8 cellular contexts compared by ENCODE assay signal in the genomic region with DNA sequence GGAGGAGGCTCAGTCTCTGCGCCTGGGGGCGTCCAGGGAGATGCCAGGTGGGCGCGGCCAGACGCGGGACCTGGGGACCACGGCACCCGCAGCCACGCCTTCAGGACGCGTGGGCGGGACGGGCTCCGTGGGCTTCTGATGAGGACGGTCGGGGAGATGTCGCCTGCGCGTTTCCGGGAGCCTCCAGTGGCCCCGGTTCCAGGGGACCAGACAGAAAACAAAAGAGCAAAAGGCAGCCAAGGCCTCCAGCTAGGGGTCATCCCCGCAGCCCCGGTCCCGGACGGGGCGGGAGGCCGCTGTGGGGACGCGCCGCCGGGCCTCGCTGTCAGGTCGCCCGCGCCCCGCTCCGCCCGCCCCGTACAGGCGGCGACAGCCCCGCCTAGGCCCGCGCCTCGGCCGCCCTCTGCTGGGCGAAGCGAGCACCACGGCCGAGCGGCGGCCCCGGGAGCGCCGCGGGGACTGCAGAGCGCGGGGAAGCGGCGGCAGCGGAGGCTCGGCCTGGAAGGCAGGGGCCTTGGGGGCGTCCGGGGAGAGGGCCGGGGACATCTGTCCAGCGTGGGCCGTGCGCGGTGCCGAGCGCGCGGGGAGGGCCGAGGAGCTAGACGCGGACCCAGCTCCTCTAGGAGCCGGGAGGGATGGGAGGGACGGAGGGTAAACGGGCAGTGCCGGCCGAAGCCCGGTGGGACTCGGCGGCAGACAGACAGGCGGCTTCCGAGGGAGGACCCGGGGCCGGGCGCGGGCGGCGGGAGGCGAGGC. TPM values are rescaled to one million over a fixed set of nuclear protein-coding genes. Genes with fewer than 3 reads are reported as not detected.
DNase-seq lines count a peak whose midpoint lies in the region; ATAC-seq and TF ChIP-seq lines count a peak whose summit lies in the region.

No MANE protein-coding gene starts in this region.

- peaks cover 0 to 10% (median 6%) of the 10 kb centered on the region in 4 donors for H3K4me1 ChIP-seq in liver (ENCODE audit: control insufficient read depth in 4 of 4, insufficient read depth in 4 of 4, low read length in 3 of 4)

- POLR2A ChIA-PET in activated CD4-positive, alpha-beta T cell treated with anti-CD3 and anti-CD28 coated beads, Interleukin-2, amount 10 ng/mL, durations not matched to agents 7 days and 5 days (lab: Charles Lee), result no interaction called here

- H3K27me3 Mint-ChIP-seq in activated CD4-positive, alpha-beta T cell treated with anti-CD3 and anti-CD28 coated beads, Interleukin-2, amount 10 ng/mL, durations not matched to agents 7 days and 5 days, result no peaks in the 10 kb centered on the region

- no peaks in the 10 kb centered on the region for H3K36me3 ChIP-seq in liver (ENCODE audit: control insufficient read depth in 4 of 4, insufficient read depth in 3 of 4, low read depth in 1 of 4, low read length in 3 of 4)

- H3K9me3 ChIP-seq in liver (ENCODE audit: control insufficient read depth in 4 of 4, low read length in 3 of 4), result no peaks in the 10 kb centered on the region

- no peak for DNase-seq in AG09319 (ENCODE audit: extremely low read depth, low read depth)
- DNase-seq in NCI-H345 treated with DMSO at 0.1 percent for 48 hours (lab: John Stamatoyannopoulos, UW; ENCODE audit: unreplicated experiment), result peak; percentile 61
- peak; percentile 75 for DNase-seq in activated CD4-positive, alpha-beta T cell treated with anti-CD3 and anti-CD28 coated beads, Interleukin-2, amount 10 ng/mL, durations not matched to agents 7 days and 5 days
- DNase-seq in dedifferentiated amniotic fluid mesenchymal stem cell (ENCODE audit: extremely low spot score), result peak; percentile 61
- DNase-seq in stimulated activated CD4-positive, alpha-beta T cell treated with anti-CD3 and anti-CD28 coated beads, Interleukin-4, amount 100 ng/mL, for 24 hours, result peak; percentile 78

- H3K4me3 ChIP-seq in liver (ENCODE audit: low read depth in 1 of 3, low read length in 3 of 3), result peak overlapping the region; percentile 55 to 69 (median 63)

- peak overlapping the region; percentile 93 for H3K27ac Mint-ChIP-seq in activated CD4-positive, alpha-beta T cell treated with anti-CD3 and anti-CD28 coated beads, Interleukin-2, amount 10 ng/mL, durations not matched to agents 7 days and 5 days

- peak overlapping the region in 1 of 2 donors; percentile 36 for H3K9ac ChIP-seq in liver (ENCODE audit: low read depth in 1 of 2, low read length in 2 of 2)

- TF ChIP-seq RAD21 in liver (IDR thresholded peaks at IDR 0.05), result peak in 1 of 2 donors; percentile 40

- TF ChIP-seq CTCF in AG09319 (IDR thresholded peaks at IDR 0.05; ENCODE audit: low read depth, low read length), result peak; percentile 28
- peak; percentile 76 for TF ChIP-seq CTCF in liver (IDR thresholded peaks at IDR 0.05; ENCODE audit: low read depth, low read length, missing input control)

- peaks cover 8% of the 10 kb centered on the region for H3K9me3 Mint-ChIP-seq in activated CD4-positive, alpha-beta T cell treated with anti-CD3 and anti-CD28 coated beads, Interleukin-2, amount 10 ng/mL, durations not matched to agents 7 days and 5 days

- H3K36me3 Mint-ChIP-seq in activated CD4-positive, alpha-beta T cell treated with anti-CD3 and anti-CD28 coated beads, Interleukin-2, amount 10 ng/mL, durations not matched to agents 7 days and 5 days (ENCODE audit: low read depth), result no peaks in the 10 kb centered on the region

- no peaks in the 10 kb centered on the region for H3K27me3 ChIP-seq in liver (ENCODE audit: control insufficient read depth in 4 of 4, insufficient read depth in 4 of 4, low read length in 3 of 4)

- CTCF ChIA-PET in activated CD4-positive, alpha-beta T cell treated with anti-CD3 and anti-CD28 coated beads, Interleukin-2, amount 10 ng/mL, durations not matched to agents 7 days and 5 days (lab: Charles Lee), result interaction anchor here (0.7 to 2.6 kb wide), 11 partner anchors 9 to 1960 kb away, joined by 3 to 15 read pairs (median 3); no protein-coding TSS in a partner anchor

- peak overlapping the region; percentile 76 for H3K4me3 Mint-ChIP-seq in activated CD4-positive, alpha-beta T cell treated with anti-CD3 and anti-CD28 coated beads, Interleukin-2, amount 10 ng/mL, durations not matched to agents 7 days and 5 days

- ATAC-seq in GM18909 (IDR thresholded peaks at IDR 0.05; ENCODE audit: poor library complexity, unreplicated experiment) (peak; percentile 92), HG03159 (IDR thresholded peaks at IDR 0.05; ENCODE audit: unreplicated experiment) (peak; percentile 89)

- peak overlapping the region; percentile 35 to 66 for H3K27ac ChIP-seq in liver (ENCODE audit: low read depth in 1 of 2, low read length in 2 of 2)

- peaks cover 8% of the 10 kb centered on the region for H3K4me1 Mint-ChIP-seq in activated CD4-positive, alpha-beta T cell treated with anti-CD3 and anti-CD28 coated beads, Interleukin-2, amount 10 ng/mL, durations not matched to agents 7 days and 5 days

- under 1% methylated on average over 93 of the region's 93 CpGs for WGBS in liver

TF ChIP-seq in liver, 16 proteins besides CTCF, POLR2A, EP300 and RAD21:
- TF ChIP-seq EGR1 (IDR thresholded peaks at IDR 0.05; ENCODE audit: low read depth in 2 of 2) (peak in 1 of 2 donors; percentile 94), NR2F2 (IDR thresholded peaks at IDR 0.05) (no peak), SP1 (IDR thresholded peaks at IDR 0.05) (peak; percentile 22), HNF4A (conservative IDR thresholded peaks at IDR 0.05) (no peak), TAF1 (conservative IDR thresholded peaks at IDR 0.05) (no peak)
- TF ChIP-seq, protein P1, sequence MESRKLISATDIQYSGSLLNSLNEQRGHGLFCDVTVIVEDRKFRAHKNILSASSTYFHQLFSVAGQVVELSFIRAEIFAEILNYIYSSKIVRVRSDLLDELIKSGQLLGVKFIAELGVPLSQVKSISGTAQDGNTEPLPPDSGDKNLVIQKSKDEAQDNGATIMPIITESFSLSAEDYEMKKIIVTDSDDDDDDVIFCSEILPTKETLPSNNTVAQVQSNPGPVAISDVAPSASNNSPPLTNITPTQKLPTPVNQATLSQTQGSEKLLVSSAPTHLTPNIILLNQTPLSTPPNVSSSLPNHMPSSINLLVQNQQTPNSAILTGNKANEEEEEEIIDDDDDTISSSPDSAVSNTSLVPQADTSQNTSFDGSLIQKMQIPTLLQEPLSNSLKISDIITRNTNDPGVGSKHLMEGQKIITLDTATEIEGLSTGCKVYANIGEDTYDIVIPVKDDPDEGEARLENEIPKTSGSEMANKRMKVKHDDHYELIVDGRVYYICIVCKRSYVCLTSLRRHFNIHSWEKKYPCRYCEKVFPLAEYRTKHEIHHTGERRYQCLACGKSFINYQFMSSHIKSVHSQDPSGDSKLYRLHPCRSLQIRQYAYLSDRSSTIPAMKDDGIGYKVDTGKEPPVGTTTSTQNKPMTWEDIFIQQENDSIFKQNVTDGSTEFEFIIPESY (IDR thresholded peaks at IDR 0.05), result no peak
- TF ChIP-seq, protein P2, sequence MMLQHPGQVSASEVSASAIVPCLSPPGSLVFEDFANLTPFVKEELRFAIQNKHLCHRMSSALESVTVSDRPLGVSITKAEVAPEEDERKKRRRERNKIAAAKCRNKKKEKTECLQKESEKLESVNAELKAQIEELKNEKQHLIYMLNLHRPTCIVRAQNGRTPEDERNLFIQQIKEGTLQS (IDR thresholded peaks at IDR 0.05), result no peak
- TF ChIP-seq, protein P3, sequence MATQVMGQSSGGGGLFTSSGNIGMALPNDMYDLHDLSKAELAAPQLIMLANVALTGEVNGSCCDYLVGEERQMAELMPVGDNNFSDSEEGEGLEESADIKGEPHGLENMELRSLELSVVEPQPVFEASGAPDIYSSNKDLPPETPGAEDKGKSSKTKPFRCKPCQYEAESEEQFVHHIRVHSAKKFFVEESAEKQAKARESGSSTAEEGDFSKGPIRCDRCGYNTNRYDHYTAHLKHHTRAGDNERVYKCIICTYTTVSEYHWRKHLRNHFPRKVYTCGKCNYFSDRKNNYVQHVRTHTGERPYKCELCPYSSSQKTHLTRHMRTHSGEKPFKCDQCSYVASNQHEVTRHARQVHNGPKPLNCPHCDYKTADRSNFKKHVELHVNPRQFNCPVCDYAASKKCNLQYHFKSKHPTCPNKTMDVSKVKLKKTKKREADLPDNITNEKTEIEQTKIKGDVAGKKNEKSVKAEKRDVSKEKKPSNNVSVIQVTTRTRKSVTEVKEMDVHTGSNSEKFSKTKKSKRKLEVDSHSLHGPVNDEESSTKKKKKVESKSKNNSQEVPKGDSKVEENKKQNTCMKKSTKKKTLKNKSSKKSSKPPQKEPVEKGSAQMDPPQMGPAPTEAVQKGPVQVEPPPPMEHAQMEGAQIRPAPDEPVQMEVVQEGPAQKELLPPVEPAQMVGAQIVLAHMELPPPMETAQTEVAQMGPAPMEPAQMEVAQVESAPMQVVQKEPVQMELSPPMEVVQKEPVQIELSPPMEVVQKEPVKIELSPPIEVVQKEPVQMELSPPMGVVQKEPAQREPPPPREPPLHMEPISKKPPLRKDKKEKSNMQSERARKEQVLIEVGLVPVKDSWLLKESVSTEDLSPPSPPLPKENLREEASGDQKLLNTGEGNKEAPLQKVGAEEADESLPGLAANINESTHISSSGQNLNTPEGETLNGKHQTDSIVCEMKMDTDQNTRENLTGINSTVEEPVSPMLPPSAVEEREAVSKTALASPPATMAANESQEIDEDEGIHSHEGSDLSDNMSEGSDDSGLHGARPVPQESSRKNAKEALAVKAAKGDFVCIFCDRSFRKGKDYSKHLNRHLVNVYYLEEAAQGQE (IDR thresholded peaks at IDR 0.05), result no peak

RNA-seq across cellular contexts. Expression of a gene that starts 48.7 kb away (rescaled TPM):
- total RNA-seq in activated CD4-positive, alpha-beta T cell treated with anti-CD3 and anti-CD28 coated beads, Interleukin-2, amount 10 ng/mL, durations not matched to agents 7 days and 5 days, result 1 to 10 TPM; 7.9 to 9.0 TPM
- 1 to 10 TPM; 6.0 to 6.2 TPM for total RNA-seq in liver
- polyA plus RNA-seq in liver, result 10 to 100 TPM in 1 of 2 donors, 1 to 10 TPM in 1; 3.7 to 10.2 TPM
